33 cellular contexts compared by ENCODE assay signal in genomic region chr12:45696049-45696448, GRCh38.
"Had no signal": no experiment of that assay in that cellular context is flagged by ENCODE, and none has a peak within 500 bp of the region (broad histone marks: within the 10 kb centered on the region; RNA-seq: fewer than 3 reads in every experiment).

No MANE protein-coding gene starts in this region.

- H3K4me3 Mint-ChIP-seq: T-cell had no signal

- FAIRE-seq: RCC 7860 had no signal

- H3K4me1 ChIP-seq: SJCRH30 had no signal

- H2AFZ ChIP-seq: PC-9 had no signal

- H3K9me3 ChIP-seq: MG63, SJCRH30 had no signal

- ATAC-seq: Panc1, Right ventricle myocardium inferior, SK-N-SH treated with all-trans-retinoic acid at 6 μM for 48 hours, T-cell had no signal

- H3K27ac ChIP-seq: PC-9, RWPE1, SJCRH30, SK-N-MC had no signal

- H3K4me2 ChIP-seq: PC-9 had no signal

- H3K4me3 ChIP-seq: MG63, PC-9, SJCRH30, SK-N-MC had no signal

- DNase-seq: Kasumi-1, MG63, NCI-H1048, NCI-H1092 treated with DMSO at 0.1 percent for 48 hours, NCI-H1105 treated with DMSO at 0.1 percent for 48 hours, NCI-H1417, NCI-H1436, NCI-H146, NCI-H1694, NCI-H187, NCI-H1930, NCI-H2029 treated with DMSO at 0.1 percent for 48 hours, NCI-H2081 treated with DMSO at 0.1 percent for 48 hours, NCI-H2107, NCI-H2171, NCI-H226, NCI-H446 treated with DMSO at 0.1 percent for 48 hours, NCI-H510A, NCI-H524, NCI-H526, NCI-H69, NCI-H748 treated with DMSO at 0.1 percent for 48 hours, PC-9, SHP77, SIG-M5, SJCRH30, T-cell had no signal

- H3K27ac Mint-ChIP-seq: T-cell had no signal

- H3K36me3 ChIP-seq: MG63, SJCRH30 had no signal

- H3K27me3 ChIP-seq: MG63 had no signal

- H3K36me3 Mint-ChIP-seq: T-cell had no signal

- H3K27me3 Mint-ChIP-seq: T-cell had no signal

- H3K4me1 Mint-ChIP-seq: T-cell had no signal
